In the genomic region with DNA sequence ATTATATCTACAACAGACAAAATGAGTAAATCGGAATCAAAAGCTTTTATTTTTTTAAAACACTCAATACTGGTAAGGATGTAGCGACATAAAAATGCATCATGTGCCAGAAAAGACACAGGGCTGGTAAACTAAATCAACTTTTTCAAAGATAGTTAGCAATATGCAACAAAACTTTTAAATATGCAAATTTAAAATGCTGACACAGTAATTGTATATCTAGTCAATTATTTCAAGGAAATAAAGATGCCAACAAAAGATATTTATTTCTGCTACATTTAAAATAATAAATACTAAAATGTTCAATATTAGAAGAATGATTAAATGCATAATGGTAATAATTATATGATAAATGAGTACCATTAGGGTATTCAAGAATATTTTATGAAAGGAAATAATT, we compare ENCODE assay signal across 14 cellular contexts.
DNase-seq lines count a peak whose midpoint lies in the region; ATAC-seq, FAIRE-seq and TF ChIP-seq lines count a peak whose summit lies in the region.
"Had no signal": no experiment of that assay in that cellular context is flagged by ENCODE, and none has a peak within 500 bp of the region (broad histone marks: within the 10 kb centered on the region; RNA-seq: fewer than 3 reads in every experiment).

No MANE protein-coding gene starts in this region.

- POLR2A ChIA-PET in A549 (lab: Yijun Ruan, JAX), result no interaction called here

- no peaks in the 10 kb centered on the region for H4K20me1 ChIP-seq in Karpas-422 (ENCODE audit: insufficient read depth, low read depth, low read length)
- H4K20me1 ChIP-seq: BLaER1 had no signal

- H3K4me3 ChIP-seq in A549 (no peak overlapping the region), Karpas-422 (ENCODE audit: low read length) (no peak overlapping the region)
- H3K4me3 ChIP-seq: BLaER1 had no signal

- H3K9me2 ChIP-seq in Karpas-422 (replicated peaks; ENCODE audit: insufficient read depth, low read length), result no peaks in the 10 kb centered on the region

- TF ChIP-seq CTCF in A549 (IDR thresholded peaks at IDR 0.05), result no peak

- CTCF ChIA-PET in A549 (lab: Yijun Ruan, JAX), result interaction anchor here (0.6 kb wide), 1 partner anchor 176 kb away, joined by 3 read pairs; no protein-coding TSS in a partner anchor

- H3K79me2 ChIP-seq in Karpas-422 (ENCODE audit: low read length), result peaks cover 54% of the 10 kb centered on the region

- 95% methylated on average over 2 of the region's 2 CpGs for WGBS in A549 (ENCODE audit: missing lambda C conversion rate)

- H3K9me3 ChIP-seq in A549, result no peaks in the 10 kb centered on the region
- H3K9me3 ChIP-seq in Karpas-422 (ENCODE audit: low read length), result no peaks in the 10 kb centered on the region
- H3K9me3 ChIP-seq: BLaER1 had no signal

- H3K36me3 ChIP-seq in Karpas-422 (ENCODE audit: insufficient read depth, low read length), result no peaks in the 10 kb centered on the region
- H3K36me3 ChIP-seq: BLaER1 had no signal

- H3K27ac ChIP-seq in A549 (no peak overlapping the region), Karpas-422 (ENCODE audit: low read length) (peak overlapping the region; percentile 94; the same call in 1 of the 2 replicates)
- H3K27ac ChIP-seq: BLaER1 had no signal

- in situ Hi-C loops in ACHN (cut with HindIII; ENCODE audit: low pct_ligation_motif_present, low pct_unique_long_range_greater_than_20kb, low sequenced_read_pairs), result no loop called here

- H3K27me3 ChIP-seq in Karpas-422 (ENCODE audit: low read length), result no peaks in the 10 kb centered on the region
- H3K27me3 ChIP-seq: BLaER1 had no signal

- ATAC-seq in A549 (no peak), HG03159 (IDR thresholded peaks at IDR 0.05; ENCODE audit: unreplicated experiment) (no peak)

- no peak for DNase-seq in A549 (ENCODE audit: low read depth in 1 of 2, low spot score in 1 of 2)
- DNase-seq in Karpas-422, result no peak
- DNase-seq in GM19238 (ENCODE audit: insufficient read length, low spot score), result no peak
- no peak for DNase-seq in ACHN
- DNase-seq: CD4-positive, alpha-beta memory T cell; DMS153; DMS79; GF-D8; H9; KBM-7 had no signal

- no peak overlapping the region for H3K4me2 ChIP-seq in A549
- H3K4me2 ChIP-seq in Karpas-422 (ENCODE audit: low read depth, low read length, poor library complexity, severe bottlenecking), result no peak overlapping the region
- H3K4me2 ChIP-seq: BLaER1 had no signal

- H2AFZ ChIP-seq in Karpas-422 (ENCODE audit: low read length), result no peak overlapping the region

- H3K4me1 ChIP-seq in A549 (no peaks in the 10 kb centered on the region), Karpas-422 (ENCODE audit: low read length) (peaks cover 64% of the 10 kb centered on the region)

- no peak for TF ChIP-seq EP300 in A549 (IDR thresholded peaks at IDR 0.05)

- no peak overlapping the region for H3K9ac ChIP-seq in Karpas-422 (ENCODE audit: low read length)
- H3K9ac ChIP-seq: BLaER1 had no signal

- TF ChIP-seq POLR2A in A549 (IDR thresholded peaks at IDR 0.05; ENCODE audit: low read length), result no peak

- TF ChIP-seq RAD21 in A549 (conservative IDR thresholded peaks at IDR 0.05 in 1 of 2, IDR thresholded peaks at IDR 0.05 in 1 of 2), result no peak

- FAIRE-seq in A549 (lab: Jason Lieb, UNC) (no peak), endometrium (lab: Jason Lieb, UNC) (peak; percentile 43)
- FAIRE-seq: H1 had no signal

TF ChIP-seq in A549, 52 proteins besides CTCF, POLR2A, EP300 and RAD21:
- TF ChIP-seq TP53 (CRISPR knock-in tag; IDR thresholded peaks at IDR 0.05), result no peak
- TF ChIP-seq ESRRA (IDR thresholded peaks at IDR 0.05; ENCODE audit: borderline replicate concordance, low read length), result no peak
- TF ChIP-seq BHLHE40 (IDR thresholded peaks at IDR 0.05; ENCODE audit: low read depth, low read length), result no peak
- TF ChIP-seq EHMT2 (IDR thresholded peaks at IDR 0.05; ENCODE audit: low read depth), result no peak
- no peak for TF ChIP-seq ATOH8 (CRISPR knock-in tag; IDR thresholded peaks at IDR 0.05; ENCODE audit: low read depth)
- peak; percentile 41 for TF ChIP-seq MAFK (IDR thresholded peaks at IDR 0.05; ENCODE audit: partially characterized antibody)
TF ChIP-seq in A549: peak in this region for 1.
